ENCODE assay signal across 34 cellular contexts in genomic region chr14:65257405-65257804, GRCh38.
DNase-seq lines count a peak whose midpoint lies in the region; ATAC-seq, FAIRE-seq and TF ChIP-seq lines count a peak whose summit lies in the region.
"Had no signal": no experiment of that assay in that cellular context is flagged by ENCODE, and none has a peak within 500 bp of the region (broad histone marks: within the 10 kb centered on the region; RNA-seq: fewer than 3 reads in every experiment).

No MANE protein-coding gene starts in this region.

- H3K9me2 ChIP-seq in GM23248 (ENCODE audit: insufficient read depth): no peaks in the 10 kb centered on the region

- H3K9ac ChIP-seq in GM23248 (no peak overlapping the region), astrocyte (ENCODE audit: low read length) (no peak overlapping the region)

- POLR2A ChIA-PET in A549 (lab: Yijun Ruan, JAX): interaction anchor here (2.4 kb wide), 1 partner anchor 154 kb away, joined by 12 read pairs; the partner anchor contains the start of gene FUT8

- FAIRE-seq in A549 (lab: Jason Lieb, UNC) (no peak), astrocyte (lab: Jason Lieb, UNC) (no peak)
- FAIRE-seq: endometrium, GM12891 had no signal

- H3K36me3 Mint-ChIP-seq in astrocyte (ENCODE audit: low read depth, unreplicated experiment): no peaks in the 10 kb centered on the region
- H3K36me3 Mint-ChIP-seq: brain; natural killer cell treated with Interleukin-12 subunit alpha and Interleukin-12 subunit beta and Interleukin-15 and Interleukin-18, amount 100 ng/mL, for 72 hours had no signal

- TF ChIP-seq CTCF in A549 (IDR thresholded peaks at IDR 0.05) (no peak), astrocyte (IDR thresholded peaks at IDR 0.05; ENCODE audit: insufficient read depth, low read depth, low read length) (no peak), osteoblast (IDR thresholded peaks at IDR 0.05; ENCODE audit: extremely low read depth, low read depth, low read length) (no peak)

- H2AFZ ChIP-seq in GM23248 (no peak overlapping the region), astrocyte (ENCODE audit: low read depth, low read length) (peak overlapping the region; percentile 3), osteoblast (ENCODE audit: low read length) (no peak overlapping the region)

- H3K4me3 ChIP-seq in A549 (no peak overlapping the region), GM23248 (no peak overlapping the region), astrocyte (ENCODE audit: insufficient read depth, low read depth, low read length) (no peak overlapping the region), osteoblast (ENCODE audit: insufficient read depth, low read length) (no peak overlapping the region), H7 (ENCODE audit: insufficient read depth, low read depth, low read length) (no peak overlapping the region)
- H3K4me3 ChIP-seq: adrenal gland, gastroesophageal sphincter, skin epidermis, suprapubic skin had no signal

- no peak for TF ChIP-seq POLR2A in A549 (IDR thresholded peaks at IDR 0.05; ENCODE audit: low read length)

- H3K27ac Mint-ChIP-seq in astrocyte (ENCODE audit: unreplicated experiment): no peak overlapping the region
- H3K27ac Mint-ChIP-seq: activated naive CD4-positive, alpha-beta T cell treated with anti-CD3 and anti-CD28 coated beads, Interleukin-2, amount 10 ng/mL, durations not matched to agents 7 days and 5 days; activated T-helper 17 cell treated with anti-CD3 and anti-CD28 coated beads, Interleukin-2, amount 50 U/mL, for 72 hours; CD8-positive, alpha-beta memory T cell; natural killer cell treated with Interleukin-12 subunit alpha and Interleukin-12 subunit beta and Interleukin-15 and Interleukin-18, amount 100 ng/mL, for 72 hours had no signal

- no peak for DNase-seq in A549 (ENCODE audit: low read depth in 1 of 2, low spot score in 1 of 2)
- no peak for DNase-seq in GM23248
- DNase-seq in astrocyte (ENCODE audit: low read depth): no peak
- DNase-seq in osteoblast (ENCODE audit: insufficient read length, low spot score, missing footprints): no peak
- no peak for DNase-seq in Ammon's horn (ENCODE audit: low spot score)
- DNase-seq in H7: no peak
- no peak for DNase-seq in NCI-H1436 treated with DMSO at 0.1 percent for 48 hours (lab: John Stamatoyannopoulos, UW)
- DNase-seq: activated CD4-positive, alpha-beta T cell treated with anti-CD3 and anti-CD28 coated beads for 48 hours; activated naive CD4-positive, alpha-beta T cell treated with anti-CD3 and anti-CD28 coated beads, Interleukin-2, amount 10 ng/mL, durations not matched to agents 7 days and 5 days; adrenal gland; BE2C; CD8-positive, alpha-beta memory T cell; cerebellar nuclear complex; dermis blood vessel endothelial cell; DMS153; HCEC 1CT; hippocampal formation; KBM-7; left cardiac atrium; MM.1S; NCI-H2029; NCI-H524; NK-92 treated with Interleukin-12 subunit alpha and Interleukin-12 subunit beta, amount 100 ng/mL, for 24 hours; Right ventricle myocardium superior; stimulated activated naive CD4-positive, alpha-beta T cell had no signal

- in situ Hi-C loops in GM23248 (cut with MboI): no loop called here

- CTCF ChIA-PET in A549 (lab: Yijun Ruan, JAX): interaction anchor here (0.6 to 2.4 kb wide), 8 partner anchors 12 to 158 kb away, joined by 3 to 7 read pairs (median 4); no protein-coding TSS in a partner anchor

- H3K9me3 ChIP-seq in A549 (0 out of 3 replicates have a peak, but pooled peaks cover 5% of the 10 kb centered on the region), GM23248 (ENCODE audit: low read depth) (no peaks in the 10 kb centered on the region), astrocyte (ENCODE audit: insufficient read depth, low read depth, low read length) (no peaks in the 10 kb centered on the region), osteoblast (ENCODE audit: low read depth, low read length) (no peaks in the 10 kb centered on the region)
- H3K9me3 ChIP-seq: adrenal gland, BE2C, suprapubic skin had no signal

- no peak for TF ChIP-seq EP300 in A549 (IDR thresholded peaks at IDR 0.05)

- H4K20me1 ChIP-seq in GM23248 (ENCODE audit: insufficient read depth): no peaks in the 10 kb centered on the region
- H4K20me1 ChIP-seq in astrocyte (ENCODE audit: insufficient read depth, low read length): no peaks in the 10 kb centered on the region
- H4K20me1 ChIP-seq in osteoblast (ENCODE audit: insufficient read depth, low read length): no peaks in the 10 kb centered on the region

- peaks cover 53% of the 10 kb centered on the region for H3F3A ChIP-seq in GM23248 (ENCODE audit: insufficient read depth)

- H3K79me2 ChIP-seq in GM23248 (ENCODE audit: insufficient read depth): no peaks in the 10 kb centered on the region
- H3K79me2 ChIP-seq in astrocyte (ENCODE audit: insufficient read depth, low read length): no peaks in the 10 kb centered on the region
- H3K79me2 ChIP-seq in osteoblast (ENCODE audit: insufficient read depth, low read length): no peaks in the 10 kb centered on the region

- H3K27me3 Mint-ChIP-seq in astrocyte (ENCODE audit: low read depth, unreplicated experiment): no peaks in the 10 kb centered on the region
- H3K27me3 Mint-ChIP-seq: activated T-helper 17 cell treated with anti-CD3 and anti-CD28 coated beads, Interleukin-2, amount 50 U/mL, for 72 hours; brain; CD8-positive, alpha-beta memory T cell had no signal

- 90% methylated on average over 7 of the region's 7 CpGs for WGBS in A549 (ENCODE audit: missing lambda C conversion rate)
- 82 to 90% methylated on average over 7 of the region's 7 CpGs for WGBS in GM23248 (ENCODE audit: low coverage in 1 of 2, low lambda C conversion rate in 2 of 2, missing lambda C conversion rate in 2 of 2), 2 experiments

- H3K4me3 Mint-ChIP-seq in astrocyte (ENCODE audit: unreplicated experiment): no peak overlapping the region
- H3K4me3 Mint-ChIP-seq: activated naive CD4-positive, alpha-beta T cell treated with anti-CD3 and anti-CD28 coated beads, Interleukin-2, amount 10 ng/mL, durations not matched to agents 7 days and 5 days; activated T-helper 17 cell treated with anti-CD3 and anti-CD28 coated beads, Interleukin-2, amount 50 U/mL, for 72 hours; CD8-positive, alpha-beta memory T cell; natural killer cell treated with Interleukin-12 subunit alpha and Interleukin-12 subunit beta and Interleukin-15 and Interleukin-18, amount 100 ng/mL, for 72 hours had no signal

- H3K27ac ChIP-seq in A549 (peak overlapping the region; percentile 83 to 90), GM23248 (peak overlapping the region; percentile 64; the same call in 1 of the 2 replicates), astrocyte (ENCODE audit: low read depth, low read length) (peak overlapping the region; percentile 66), osteoblast (ENCODE audit: low read depth, low read length) (peak overlapping the region; percentile 34)
- H3K27ac ChIP-seq: adrenal gland, gastroesophageal sphincter, skin epidermis, suprapubic skin had no signal

- H3K9me3 Mint-ChIP-seq in astrocyte (ENCODE audit: unreplicated experiment): peaks cover 4% of the 10 kb centered on the region
- H3K9me3 Mint-ChIP-seq: activated T-helper 17 cell treated with anti-CD3 and anti-CD28 coated beads, Interleukin-2, amount 50 U/mL, for 72 hours; natural killer cell treated with Interleukin-12 subunit alpha and Interleukin-12 subunit beta and Interleukin-15 and Interleukin-18, amount 100 ng/mL, for 72 hours had no signal

- no peaks in the 10 kb centered on the region for H3K27me3 ChIP-seq in GM23248 (replicated peaks; ENCODE audit: insufficient read depth)
- H3K27me3 ChIP-seq in astrocyte (ENCODE audit: insufficient read depth, low read length): no peaks in the 10 kb centered on the region
- H3K27me3 ChIP-seq in osteoblast (ENCODE audit: insufficient read depth, low read length): no peaks in the 10 kb centered on the region
- no peaks in the 10 kb centered on the region for H3K27me3 ChIP-seq in H7 (ENCODE audit: control insufficient read depth, insufficient read depth, low read length)
- H3K27me3 ChIP-seq: adrenal gland, BE2C, gastroesophageal sphincter, suprapubic skin had no signal

- H3K36me3 ChIP-seq in GM23248 (ENCODE audit: low read depth) (no peaks in the 10 kb centered on the region), astrocyte (ENCODE audit: insufficient read depth, low read length) (no peaks in the 10 kb centered on the region), osteoblast (ENCODE audit: insufficient read depth, low read length) (no peaks in the 10 kb centered on the region), H7 (replicated peaks; ENCODE audit: control insufficient read depth, insufficient read depth, low read length) (no peaks in the 10 kb centered on the region)
- H3K36me3 ChIP-seq: adrenal gland, BE2C, gastroesophageal sphincter, suprapubic skin had no signal

- TF ChIP-seq RAD21 in A549 (conservative IDR thresholded peaks at IDR 0.05 in 1 of 2, IDR thresholded peaks at IDR 0.05 in 1 of 2): no peak

- H3K4me1 ChIP-seq in A549: peaks cover 51% of the 10 kb centered on the region
- H3K4me1 ChIP-seq in GM23248 (ENCODE audit: insufficient read depth): peaks cover 62% of the 10 kb centered on the region
- peaks cover 39% of the 10 kb centered on the region for H3K4me1 ChIP-seq in astrocyte (ENCODE audit: insufficient read depth, low read length)
- peaks cover 24% of the 10 kb centered on the region for H3K4me1 ChIP-seq in osteoblast (ENCODE audit: insufficient read depth, low read length)
- H3K4me1 ChIP-seq: adrenal gland, gastroesophageal sphincter had no signal

- H3K4me1 Mint-ChIP-seq in astrocyte (ENCODE audit: low read depth, unreplicated experiment): peaks cover 29% of the 10 kb centered on the region

- H3K4me2 ChIP-seq in A549 (no peak overlapping the region; the same call in 2 of the 3 replicates), GM23248 (ENCODE audit: unreplicated experiment) (peak overlapping the region; percentile 43), astrocyte (ENCODE audit: low read length) (peak overlapping the region; percentile 51), osteoblast (ENCODE audit: insufficient read depth, low read length) (peak overlapping the region; percentile 32)

- no peak for ATAC-seq in A549
- ATAC-seq in GM18858 (IDR thresholded peaks at IDR 0.05; ENCODE audit: unreplicated experiment): no peak
- ATAC-seq: activated T-helper 17 cell treated with anti-CD3 and anti-CD28 coated beads, Interleukin-2, amount 50 U/mL, for 72 hours; gastroesophageal sphincter; left cardiac atrium; natural killer cell treated with Interleukin-12 subunit alpha and Interleukin-12 subunit beta and Interleukin-15 and Interleukin-18, amount 100 ng/mL, for 72 hours had no signal

TF ChIP-seq in A549, 52 proteins besides CTCF, POLR2A, EP300 and RAD21 (continues in another document):
- TF ChIP-seq SREBF2 (IDR thresholded peaks at IDR 0.05): no peak
- TF ChIP-seq, protein P1, sequence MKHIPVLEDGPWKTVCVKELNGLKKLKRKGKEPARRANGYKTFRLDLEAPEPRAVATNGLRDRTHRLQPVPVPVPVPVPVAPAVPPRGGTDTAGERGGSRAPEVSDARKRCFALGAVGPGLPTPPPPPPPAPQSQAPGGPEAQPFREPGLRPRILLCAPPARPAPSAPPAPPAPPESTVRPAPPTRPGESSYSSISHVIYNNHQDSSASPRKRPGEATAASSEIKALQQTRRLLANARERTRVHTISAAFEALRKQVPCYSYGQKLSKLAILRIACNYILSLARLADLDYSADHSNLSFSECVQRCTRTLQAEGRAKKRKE (CRISPR knock-in tag; IDR thresholded peaks at IDR 0.05; ENCODE audit: low read depth): no peak
- no peak for TF ChIP-seq JUNB (IDR thresholded peaks at IDR 0.05)
- no peak for TF ChIP-seq PHF8 (IDR thresholded peaks at IDR 0.05; ENCODE audit: borderline replicate concordance, low read depth)
- TF ChIP-seq KDM5A (IDR thresholded peaks at IDR 0.05): no peak

Comparison
In these comparisons a context has a peak if more than half of its experiments do, and no peak if none do; other contexts are left out.
1. H3K27ac ChIP-seq: peak in every context shown above with its lines; median percentile 86 in A549; 66 in astrocyte; 64 in GM23248; 34 in osteoblast.